Comparison of ENCODE assay signal across 19 cellular contexts in genomic region chr10:413662-414071, GRCh38.
DNase-seq lines count a peak whose midpoint lies in the region; ATAC-seq and TF ChIP-seq lines count a peak whose summit lies in the region.
"Had no signal": no experiment of that assay in that cellular context is flagged by ENCODE, and none has a peak within 500 bp of the region (broad histone marks: within the 10 kb centered on the region; RNA-seq: fewer than 3 reads in every experiment).

No MANE protein-coding gene starts in this region.

- H3K4me3 Mint-ChIP-seq in glutamatergic neuron (ENCODE audit: unreplicated experiment) (peak overlapping the region; percentile 24), neural crest cell (no peak overlapping the region)
- H3K4me3 Mint-ChIP-seq in natural killer cell treated with Interleukin-12 subunit alpha and Interleukin-12 subunit beta and Interleukin-15 and Interleukin-18, amount 100 ng/mL, for 72 hours: no peak overlapping the region
- H3K4me3 Mint-ChIP-seq: CD4-positive, alpha-beta T cell had no signal

- H3K4me1 Mint-ChIP-seq in glutamatergic neuron (ENCODE audit: low read depth, unreplicated experiment) (peaks cover 37% of the 10 kb centered on the region), neural crest cell (peaks cover 28% of the 10 kb centered on the region)
- H3K4me1 Mint-ChIP-seq in natural killer cell treated with Interleukin-12 subunit alpha and Interleukin-12 subunit beta and Interleukin-15 and Interleukin-18, amount 100 ng/mL, for 72 hours (ENCODE audit: low read depth in 2 of 2): no peaks in the 10 kb centered on the region

- no peak for ATAC-seq in natural killer cell treated with Interleukin-12 subunit alpha and Interleukin-12 subunit beta and Interleukin-15 and Interleukin-18, amount 100 ng/mL, for 72 hours
- ATAC-seq in HG02678 (IDR thresholded peaks at IDR 0.05; ENCODE audit: unreplicated experiment): no peak
- ATAC-seq: HepG2 had no signal

- DNase-seq in NCI-H82 treated with DMSO at 0.1 percent for 48 hours (lab: John Stamatoyannopoulos, UW; ENCODE audit: unreplicated experiment) (peak; percentile 21), glutamatergic neuron (no peak), neural crest cell (ENCODE audit: low read depth, low spot score) (no peak), NCI-H748 (lab: John Stamatoyannopoulos, UW; ENCODE audit: unreplicated experiment) (no peak), OCI-M1 (lab: John Stamatoyannopoulos, UW) (no peak)
- DNase-seq in natural killer cell treated with Interleukin-12 subunit alpha and Interleukin-12 subunit beta and Interleukin-15 and Interleukin-18, amount 100 ng/mL, for 72 hours (ENCODE audit: low spot score): no peak
- DNase-seq: CD4-positive, alpha-beta T cell; COR-L47; DMS 273 treated with DMSO at 0.1 percent for 48 hours; DMS79 treated with DMSO at 0.1 percent for 48 hours; KBM-7; NCI-H1092; NCI-H1436 treated with DMSO at 0.1 percent for 48 hours; NCI-H1930; NCI-H69; NK-92 treated with Interleukin-12 subunit alpha and Interleukin-12 subunit beta, amount 100 ng/mL, for 24 hours; SJCRH30 had no signal

- H3K36me3 Mint-ChIP-seq in glutamatergic neuron (ENCODE audit: unreplicated experiment) (no peaks in the 10 kb centered on the region), neural crest cell (ENCODE audit: low read depth) (peaks cover 14% of the 10 kb centered on the region)
- no peaks in the 10 kb centered on the region for H3K36me3 Mint-ChIP-seq in natural killer cell treated with Interleukin-12 subunit alpha and Interleukin-12 subunit beta and Interleukin-15 and Interleukin-18, amount 100 ng/mL, for 72 hours

- H3K9me3 Mint-ChIP-seq in glutamatergic neuron (ENCODE audit: unreplicated experiment): peaks cover 6% of the 10 kb centered on the region
- H3K9me3 Mint-ChIP-seq in neural crest cell: no peaks in the 10 kb centered on the region
- H3K9me3 Mint-ChIP-seq in natural killer cell treated with Interleukin-12 subunit alpha and Interleukin-12 subunit beta and Interleukin-15 and Interleukin-18, amount 100 ng/mL, for 72 hours: no peaks in the 10 kb centered on the region
- H3K9me3 Mint-ChIP-seq: CD4-positive, alpha-beta T cell had no signal

- peak overlapping the region; percentile 84 for H3K27ac Mint-ChIP-seq in glutamatergic neuron (ENCODE audit: unreplicated experiment)
- H3K27ac Mint-ChIP-seq in neural crest cell (ENCODE audit: unreplicated experiment): peak overlapping the region; percentile 51
- H3K27ac Mint-ChIP-seq in natural killer cell treated with Interleukin-12 subunit alpha and Interleukin-12 subunit beta and Interleukin-15 and Interleukin-18, amount 100 ng/mL, for 72 hours: no peak overlapping the region
- H3K27ac Mint-ChIP-seq: CD4-positive, alpha-beta T cell had no signal

- H3K27me3 Mint-ChIP-seq in glutamatergic neuron (ENCODE audit: unreplicated experiment): peaks cover 8% of the 10 kb centered on the region
- no peaks in the 10 kb centered on the region for H3K27me3 Mint-ChIP-seq in neural crest cell (ENCODE audit: low read depth)
- peaks cover 0 to 7% of the 10 kb centered on the region in 2 donors for H3K27me3 Mint-ChIP-seq in natural killer cell treated with Interleukin-12 subunit alpha and Interleukin-12 subunit beta and Interleukin-15 and Interleukin-18, amount 100 ng/mL, for 72 hours
- H3K27me3 Mint-ChIP-seq: CD4-positive, alpha-beta T cell had no signal

- no peak for TF ChIP-seq CTCF in glutamatergic neuron (IDR thresholded peaks at IDR 0.05; ENCODE audit: partially characterized antibody, unreplicated experiment)
- no peak for TF ChIP-seq CTCF in neural crest cell (conservative IDR thresholded peaks at IDR 0.05)

Comparison
In these comparisons a context has a peak if more than half of its experiments do, and no peak if none do; other contexts are left out.
1. H3K27ac Mint-ChIP-seq: peak in glutamatergic neuron (single experiment) and neural crest cell (single experiment); none in natural killer cell treated with Interleukin-12 subunit alpha and Interleukin-12 subunit beta and Interleukin-15 and Interleukin-18, amount 100 ng/mL, for 72 hours (0 of 2).